8 cellular contexts compared by ENCODE assay signal in the genomic region with DNA sequence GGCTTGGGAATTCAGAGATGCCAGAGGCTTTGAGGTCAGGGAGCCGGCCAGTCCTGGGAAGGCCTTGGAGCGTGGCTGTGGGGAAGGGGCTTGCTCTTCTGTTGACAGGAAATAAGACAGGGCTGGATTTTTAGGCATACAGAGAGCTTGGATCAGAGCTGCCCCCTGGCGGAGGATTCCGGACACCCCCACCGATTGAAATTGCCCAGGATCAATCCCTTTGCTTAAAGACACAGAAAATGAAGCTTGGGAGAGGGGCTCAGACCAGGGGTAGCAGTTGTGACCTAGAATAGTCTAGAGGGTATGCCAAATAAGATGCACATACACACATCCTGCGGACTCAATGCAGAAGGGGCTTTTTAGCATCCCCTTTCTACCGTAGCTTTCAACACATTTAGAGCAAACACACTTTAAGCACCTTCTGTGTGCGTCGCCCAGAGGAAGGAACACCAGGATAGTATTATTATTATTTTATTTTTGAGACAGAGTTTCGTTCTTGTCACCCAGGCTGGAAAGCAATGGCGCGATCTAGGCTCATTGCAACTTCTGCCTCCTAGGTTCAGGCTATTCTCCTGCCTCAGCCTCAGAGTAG. TPM values are rescaled to one million over a fixed set of nuclear protein-coding genes. Genes with fewer than 3 reads are reported as not detected.
DNase-seq lines count a peak whose midpoint lies in the region; ATAC-seq and TF ChIP-seq lines count a peak whose summit lies in the region.

No MANE protein-coding gene starts in this region.

- H3K27ac ChIP-seq in colonic mucosa (no peak overlapping the region), suprapubic skin (no peak overlapping the region)
- peak overlapping the region; percentile 57 for H3K27ac ChIP-seq in naive thymus-derived CD4-positive, alpha-beta T cell (ENCODE audit: low read depth, low read length)

- ATAC-seq in naive thymus-derived CD4-positive, alpha-beta T cell: no peak
- no peak for ATAC-seq in HG03439 (IDR thresholded peaks at IDR 0.05; ENCODE audit: unreplicated experiment)

- WGBS in suprapubic skin: 32% methylated on average over 12 of the region's 12 CpGs

- peak overlapping the region; percentile 77 to 99 (median 94) for H3K27ac Mint-ChIP-seq in naive thymus-derived CD4-positive, alpha-beta T cell

- H3K36me3 ChIP-seq in colonic mucosa (no peaks in the 10 kb centered on the region), suprapubic skin (no peaks in the 10 kb centered on the region)
- H3K36me3 ChIP-seq in naive thymus-derived CD4-positive, alpha-beta T cell (ENCODE audit: control insufficient read depth in 2 of 3, insufficient read depth in 3 of 3, low read length in 3 of 3): peaks cover 0 to 6% (median 0%) of the 10 kb centered on the region in 3 experiments

- no peaks in the 10 kb centered on the region for H3K27me3 ChIP-seq in colonic mucosa
- peaks cover 0 to 14% of the 10 kb centered on the region in 2 donors for H3K27me3 ChIP-seq in naive thymus-derived CD4-positive, alpha-beta T cell (ENCODE audit: control insufficient read depth in 2 of 2, insufficient read depth in 2 of 2, low read length in 2 of 2)
- peaks cover 7% of the 10 kb centered on the region for H3K27me3 ChIP-seq in suprapubic skin

- POLR2A ChIA-PET in naive thymus-derived CD4-positive, alpha-beta T cell (lab: Charles Lee): interaction anchor here (0.5 to 5.6 kb wide), 13 partner anchors 13 to 603 kb away, joined by 3 to 35 read pairs (median 5); a partner anchor contains a TSS

- H3K9me3 ChIP-seq in colonic mucosa (no peaks in the 10 kb centered on the region), suprapubic skin (no peaks in the 10 kb centered on the region)
- H3K9me3 ChIP-seq in naive thymus-derived CD4-positive, alpha-beta T cell (ENCODE audit: control insufficient read depth in 2 of 3, low read length in 3 of 3): no peaks in the 10 kb centered on the region

- TF ChIP-seq CTCF in colonic mucosa (IDR thresholded peaks at IDR 0.05): peak; percentile 71
- TF ChIP-seq CTCF in suprapubic skin (IDR thresholded peaks at IDR 0.05): peak; percentile 37 to 66

- peak overlapping the region; percentile 74 to 95 (median 88) for H3K4me3 Mint-ChIP-seq in naive thymus-derived CD4-positive, alpha-beta T cell

- intact Hi-C loops in colonic mucosa (cut with DNase I): no loop called here
- intact Hi-C loops in naive thymus-derived CD4-positive, alpha-beta T cell (cut with micrococcal nuclease): loop anchor here (1.0 to 10.0 kb wide), 4 partner anchors 13 to 485 kb away; no protein-coding TSS in a partner anchor

- H3K9ac ChIP-seq in colonic mucosa (ENCODE audit: low read depth in 2 of 2, low read length in 2 of 2): no peak overlapping the region

- H3K9me3 Mint-ChIP-seq in naive thymus-derived CD4-positive, alpha-beta T cell: peaks cover 0 to 4% (median 0%) of the 10 kb centered on the region in 11 donors

- peaks cover 26 to 53% (median 48%) of the 10 kb centered on the region in 7 donors for H3K4me1 Mint-ChIP-seq in naive thymus-derived CD4-positive, alpha-beta T cell

- DNase-seq in NK-92 treated with Interleukin-12 subunit alpha and Interleukin-12 subunit beta, amount 100 ng/mL, for 24 hours (lab: John Stamatoyannopoulos, UW): peak; percentile 16
- no peak for DNase-seq in NK-92 (lab: John Stamatoyannopoulos, UW; ENCODE audit: unreplicated experiment)
- DNase-seq in NCI-H2196 treated with DMSO at 0.1 percent for 48 hours (lab: John Stamatoyannopoulos, UW; ENCODE audit: unreplicated experiment): peak; percentile 22
- DNase-seq in activated CD4-positive, alpha-beta T cell treated with anti-CD3 and anti-CD28 coated beads for 4 hours: peak; percentile 61 to 70
- peak; percentile 72 for DNase-seq in colonic mucosa
- DNase-seq in naive thymus-derived CD4-positive, alpha-beta T cell: peak; percentile 51 to 76 (median 61)
- DNase-seq in suprapubic skin (ENCODE audit: low spot score in 2 of 2): peak in 1 of 2 donors; percentile 76

- TF ChIP-seq POLR2A in suprapubic skin (IDR thresholded peaks at IDR 0.05): no peak

- no peak for TF ChIP-seq EP300 in suprapubic skin (IDR thresholded peaks at IDR 0.05)

- CTCF ChIA-PET in naive thymus-derived CD4-positive, alpha-beta T cell (lab: Charles Lee): interaction anchor here (0.5 to 4.8 kb wide), 24 partner anchors 9 to 513 kb away, joined by 3 to 58 read pairs (median 4); a partner anchor contains a TSS

- H3K4me3 ChIP-seq in colonic mucosa: no peak overlapping the region
- H3K4me3 ChIP-seq in naive thymus-derived CD4-positive, alpha-beta T cell (ENCODE audit: low read length): no peak overlapping the region
- no peak overlapping the region for H3K4me3 ChIP-seq in suprapubic skin

- peaks cover 9 to 27% (median 17%) of the 10 kb centered on the region in 5 donors for H3K27me3 Mint-ChIP-seq in naive thymus-derived CD4-positive, alpha-beta T cell

- H3K4me1 ChIP-seq in colonic mucosa (peaks cover 10% of the 10 kb centered on the region), suprapubic skin (peaks cover 58% of the 10 kb centered on the region)
- peaks cover 25 to 41% of the 10 kb centered on the region in 2 donors for H3K4me1 ChIP-seq in naive thymus-derived CD4-positive, alpha-beta T cell (ENCODE audit: control insufficient read depth in 2 of 2, insufficient read depth in 2 of 2, low read length in 2 of 2)

- H3K36me3 Mint-ChIP-seq in naive thymus-derived CD4-positive, alpha-beta T cell: peaks cover 0 to 1% (median 0%) of the 10 kb centered on the region in 5 donors

RNA-seq across cellular contexts. Expression of a gene that starts 1.7 kb away (rescaled TPM):
- total RNA-seq in colonic mucosa (10 to 100 TPM; 25.3 to 50.2 TPM), suprapubic skin (10 to 100 TPM; 19.4 to 25.0 (median 20.8) TPM)
- 10 to 100 TPM; 31.0 to 50.1 (median 34.2) TPM for total RNA-seq in naive thymus-derived CD4-positive, alpha-beta T cell
- 10 to 100 TPM; 49.0 to 58.9 TPM for polyA plus RNA-seq in naive thymus-derived CD4-positive, alpha-beta T cell

RNA-seq across cellular contexts. Expression of a gene that starts 3.4 kb away (rescaled TPM):
- total RNA-seq in colonic mucosa (not detected), suprapubic skin (under 1 TPM in 1 of 4 donors, not detected in 3; 0.64 TPM)
- not detected for total RNA-seq in naive thymus-derived CD4-positive, alpha-beta T cell
- not detected for polyA plus RNA-seq in naive thymus-derived CD4-positive, alpha-beta T cell

RNA-seq across cellular contexts. Expression of a gene that starts 17.7 kb away (rescaled TPM):
- 10 to 100 TPM; 15.8 to 18.5 TPM for total RNA-seq in colonic mucosa
- total RNA-seq in naive thymus-derived CD4-positive, alpha-beta T cell: 10 to 100 TPM; 25.0 to 33.2 (median 28.1) TPM
- polyA plus RNA-seq in naive thymus-derived CD4-positive, alpha-beta T cell: 10 to 100 TPM; 18.5 to 40.9 TPM
- 10 to 100 TPM; 25.6 to 41.5 (median 37.6) TPM for total RNA-seq in suprapubic skin

RNA-seq across cellular contexts. Expression of a gene that starts 41.2 kb away (rescaled TPM):
- total RNA-seq in colonic mucosa (under 1 TPM; 0.64 to 0.85 TPM), suprapubic skin (10 to 100 TPM in 3 of 4 donors, 1 to 10 TPM in 1; 9.9 to 16.9 (median 14.0) TPM)
- total RNA-seq in naive thymus-derived CD4-positive, alpha-beta T cell: 1 to 10 TPM in 1 of 5 experiments, not detected in 4; 1.1 TPM
- not detected for polyA plus RNA-seq in naive thymus-derived CD4-positive, alpha-beta T cell
